Comparison of ENCODE assay signal across 23 cellular contexts in genomic region chr15:81053621-81054020, GRCh38.
"Had no signal": no experiment of that assay in that cellular context is flagged by ENCODE, and none has a peak within 500 bp of the region (broad histone marks: within the 10 kb centered on the region; RNA-seq: fewer than 3 reads in every experiment).

No MANE protein-coding gene starts in this region.

- H3K4me3 ChIP-seq: stomach, suprapubic skin, testis, thoracic aorta, thyroid gland, tibial artery, tibial nerve, transverse colon, upper lobe of left lung, upper lobe of right lung, vagina had no signal

- H3K4me1 ChIP-seq: stomach, suprapubic skin, testis, thyroid gland, transverse colon, upper lobe of left lung, upper lobe of right lung, vagina had no signal

- H3K27me3 ChIP-seq: stomach, suprapubic skin, testis, thyroid gland, tibial artery, tibial nerve, transverse colon, upper lobe of left lung, upper lobe of right lung, vagina had no signal

- DNase-seq: stimulated activated CD4-positive, alpha-beta T cell treated with anti-CD3 and anti-CD28 coated beads, Interleukin-2, amount 100 ng/mL, for 48 hours; stimulated activated CD4-positive, alpha-beta T cell treated with anti-CD3 and anti-CD28 coated beads, Interleukin-4, amount 100 ng/mL, for 1 hour; stimulated activated CD4-positive, alpha-beta T cell treated with anti-CD3 and anti-CD28 coated beads, Interleukin-4, amount 100 ng/mL, for 24 hours; stimulated activated CD4-positive, alpha-beta T cell treated with anti-CD3 and anti-CD28 coated beads, Interleukin-4, amount 100 ng/mL, for 4 hours; stimulated activated CD8-positive, alpha-beta memory T cell treated with anti-CD3 and anti-CD28 coated beads, Interleukin-4, amount 100 ng/mL, for 48 hours; stimulated activated naive B cell treated with anti-CD40 and anti-IgM and Interleukin-4, amounts not matched to agents 10 μg/mL and 1 μg/mL and 100 μg/mL, for 72 hours; stimulated activated naive CD4-positive, alpha-beta T cell; stimulated activated naive CD4-positive, alpha-beta T cell treated with Interleukin-2 at 50 U/mL for 16 hours; stimulated activated naive CD8-positive, alpha-beta T cell treated with anti-CD3 and anti-CD28 coated beads, Interleukin-15, amount 100 ng/mL, for 72 hours; stimulated activated naive CD8-positive, alpha-beta T cell treated with anti-CD3 and anti-CD28 coated beads, Interleukin-15, Interleukin-2, amounts not matched to agents 100 U/mL and 50 U/mL, for 24 hours; stomach; substantia nigra; testis; thyroid gland; tibial artery; transverse colon; trophoblast cell; upper lobe of left lung; upper lobe of right lung had no signal

- H3K36me3 ChIP-seq: stomach, suprapubic skin, thoracic aorta, thyroid gland, tibial artery, tibial nerve, transverse colon, upper lobe of left lung, upper lobe of right lung, vagina had no signal

- H3K9me3 ChIP-seq: stomach, suprapubic skin, testis, thyroid gland, tibial nerve, upper lobe of left lung, upper lobe of right lung, vagina had no signal

- H3K27ac ChIP-seq: stomach, suprapubic skin, testis, thoracic aorta, thyroid gland, tibial artery, tibial nerve, transverse colon, upper lobe of left lung, upper lobe of right lung, vagina had no signal
